In the genomic region with DNA sequence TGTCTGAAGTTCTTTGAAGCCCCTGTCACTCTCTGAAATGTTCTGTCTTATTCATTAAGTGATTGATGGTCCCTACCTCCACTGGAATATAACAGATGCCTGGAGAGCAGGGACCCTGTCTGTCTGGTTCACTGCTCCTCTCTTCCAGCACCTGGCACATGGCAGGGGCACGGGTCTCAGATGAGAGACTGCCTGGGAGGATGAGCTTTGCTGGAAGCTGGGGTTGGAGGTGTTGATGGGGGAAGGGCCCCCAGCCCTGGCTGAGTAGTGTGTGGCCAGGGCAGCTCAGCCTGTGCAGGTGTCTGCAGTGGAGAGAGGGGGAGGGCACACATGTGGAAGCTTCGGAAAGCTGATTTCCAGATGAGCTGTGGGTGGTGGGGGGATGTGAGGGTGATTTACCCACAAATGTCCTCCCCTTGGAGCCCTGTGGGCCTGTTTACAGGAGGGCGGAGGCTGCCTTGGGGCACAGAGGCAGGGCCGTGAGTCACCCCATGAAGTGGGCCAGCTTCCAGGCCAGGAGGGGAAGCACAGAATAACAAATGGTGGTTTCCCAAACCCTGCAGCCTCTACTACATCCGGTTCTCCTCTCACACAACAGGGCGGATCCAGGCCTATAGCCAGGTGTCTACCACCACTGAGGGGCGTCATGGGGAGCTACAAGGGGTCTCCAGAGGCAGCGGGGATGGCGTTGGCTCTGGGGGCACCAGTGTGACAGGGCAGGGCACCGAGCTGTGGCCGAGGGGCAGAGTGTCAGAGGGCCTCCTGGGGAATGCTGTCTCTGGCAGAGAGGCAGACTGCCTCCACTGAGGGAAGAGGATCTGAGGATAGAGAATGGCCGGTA, we compare ENCODE assay signal across 8 cellular contexts. TPM values are rescaled to one million over a fixed set of nuclear protein-coding genes. Genes with fewer than 3 reads are reported as not detected.
A peak's percentile ranks its signal among the peaks of the same experiment; 100 is the strongest.
DNase-seq lines count a peak whose midpoint lies in the region; ATAC-seq, FAIRE-seq and TF ChIP-seq lines count a peak whose summit lies in the region.

No MANE protein-coding gene starts in this region.

- peaks cover 14% of the 10 kb centered on the region for H3K4me1 ChIP-seq in CD8-positive, alpha-beta memory T cell (ENCODE audit: insufficient read depth, low read length)
- peaks cover 27% of the 10 kb centered on the region for H3K4me1 ChIP-seq in keratinocyte (ENCODE audit: control insufficient read depth, extremely low read depth, insufficient read depth, low read length)

- H3K79me2 ChIP-seq in keratinocyte (ENCODE audit: control insufficient read depth, insufficient read depth, low read length) = no peaks in the 10 kb centered on the region

- H3K4me3 Mint-ChIP-seq in CD8-positive, alpha-beta memory T cell = peak overlapping the region in 2 of 7 donors; percentile 12 to 26

- FAIRE-seq in keratinocyte (lab: Jason Lieb, UNC) = peak; percentile 98

- H3K27me3 ChIP-seq in CD8-positive, alpha-beta memory T cell (ENCODE audit: insufficient read depth, low read length, poor library complexity, severe bottlenecking) = no peaks in the 10 kb centered on the region
- H3K27me3 ChIP-seq in keratinocyte (ENCODE audit: control insufficient read depth, extremely low read depth, insufficient read depth, low read length) = no peaks in the 10 kb centered on the region

- peak; percentile 81 for ATAC-seq in GM19397 (IDR thresholded peaks at IDR 0.05; ENCODE audit: unreplicated experiment)
- ATAC-seq in HG03460 (IDR thresholded peaks at IDR 0.05; ENCODE audit: unreplicated experiment) = peak; percentile 93

- TF ChIP-seq CTCF in keratinocyte (optimal IDR thresholded peaks at IDR 0.05 in 1 of 3, IDR thresholded peaks at IDR 0.05 in 1 of 3, conservative IDR thresholded peaks at IDR 0.05 in 1 of 3; ENCODE audit: extremely low read depth in 1 of 3, insufficient read depth in 2 of 3, low read length in 3 of 3) = no peak

- H3K4me3 ChIP-seq in CD8-positive, alpha-beta memory T cell (ENCODE audit: low read length) = no peak overlapping the region
- peak overlapping the region in 2 of 3 experiments; percentile 22 to 23 for H3K4me3 ChIP-seq in keratinocyte (ENCODE audit: control insufficient read depth in 2 of 3, extremely low read depth in 1 of 3, insufficient read depth in 2 of 3, low read depth in 1 of 3, low read length in 3 of 3)

- no peaks in the 10 kb centered on the region for H3K36me3 ChIP-seq in CD8-positive, alpha-beta memory T cell (ENCODE audit: insufficient read depth, low read length)
- H3K36me3 ChIP-seq in keratinocyte (ENCODE audit: control insufficient read depth in 2 of 2, extremely low read depth in 1 of 2, insufficient read depth in 2 of 2, low read length in 2 of 2) = no peaks in the 10 kb centered on the region

- CTCF ChIA-PET in CD8-positive, alpha-beta memory T cell (lab: Charles Lee) = no interaction called here

- H3K9me1 ChIP-seq in keratinocyte (ENCODE audit: control insufficient read depth, extremely low read depth, insufficient read depth, low read length) = no peaks in the 10 kb centered on the region

- no peaks in the 10 kb centered on the region for H3K9me3 ChIP-seq in CD8-positive, alpha-beta memory T cell (ENCODE audit: low read length)
- H3K9me3 ChIP-seq in keratinocyte (ENCODE audit: control insufficient read depth, low read depth, low read length) = no peaks in the 10 kb centered on the region

- H3K4me1 Mint-ChIP-seq in CD8-positive, alpha-beta memory T cell = peaks cover 11 to 20% (median 12%) of the 10 kb centered on the region in 3 donors

- H3K9me3 Mint-ChIP-seq in CD8-positive, alpha-beta memory T cell = no peaks in the 10 kb centered on the region

- no peaks in the 10 kb centered on the region for H4K20me1 ChIP-seq in keratinocyte (ENCODE audit: control insufficient read depth, extremely low read depth, insufficient read depth, low read length)

- peak overlapping the region; percentile 51 to 89 (median 68) for H3K27ac Mint-ChIP-seq in CD8-positive, alpha-beta memory T cell

- peak overlapping the region; percentile 42 for H3K4me2 ChIP-seq in keratinocyte (ENCODE audit: control insufficient read depth, extremely low read depth, insufficient read depth, low read depth, low read length)

- dilution Hi-C loops in keratinocyte (cut with MboI; ENCODE audit: extremely low pct_ligation_motif_present, low sequenced_read_pairs) = no loop called here

- H3K27ac ChIP-seq in CD8-positive, alpha-beta memory T cell (ENCODE audit: low read depth, low read length) = no peak overlapping the region
- H3K27ac ChIP-seq in keratinocyte (ENCODE audit: control insufficient read depth, insufficient read depth, low read length) = peak overlapping the region; percentile 79

- POLR2A ChIA-PET in CD8-positive, alpha-beta memory T cell (lab: Charles Lee) = no interaction called here

- DNase-seq in CD8-positive, alpha-beta memory T cell = peak in 4 of 5 donors; percentile 4 to 75 (median 24)
- DNase-seq in SHP77 (lab: John Stamatoyannopoulos, UW) (peak; percentile 71 to 90), keratinocyte (ENCODE audit: low read depth, low spot score) (peak; percentile 93), NCI-H1436 treated with DMSO at 0.1 percent for 48 hours (lab: John Stamatoyannopoulos, UW) (no peak)
- peak; percentile 52 for DNase-seq in activated naive CD8-positive, alpha-beta T cell treated with anti-CD3 and anti-CD28 coated beads, Interleukin-2, amount 50 U/mL, for 16 hours (ENCODE audit: low read depth, low spot score)
- DNase-seq in stimulated activated CD4-positive, alpha-beta T cell treated with anti-CD3 and anti-CD28 coated beads, Interleukin-4, amount 100 ng/mL, for 1 hour = peak; percentile 69

- peak overlapping the region; percentile 78 for H3K9ac ChIP-seq in keratinocyte (ENCODE audit: control insufficient read depth, extremely low read depth, insufficient read depth, low read length)

- peak overlapping the region; percentile 90 for H2AFZ ChIP-seq in keratinocyte (ENCODE audit: control insufficient read depth, low read length)

- no peaks in the 10 kb centered on the region for H3K36me3 Mint-ChIP-seq in CD8-positive, alpha-beta memory T cell

- peaks cover 8 to 30% of the 10 kb centered on the region in 2 donors for H3K27me3 Mint-ChIP-seq in CD8-positive, alpha-beta memory T cell

RNA-seq across cellular contexts. Expression of gene KRT7, which starts 11.0 kb away (rescaled TPM):
- total RNA-seq in CD8-positive, alpha-beta memory T cell = 1 to 10 TPM; 3.2 to 5.6 TPM
- not detected for polyA plus RNA-seq in CD8-positive, alpha-beta memory T cell
- polyA plus RNA-seq in keratinocyte = 112 to 224 TPM (median 117 TPM) in 3 replicates
- 24.1 TPM for polyA plus RNA-seq in keratinocyte (2011; ENCODE audit: low read depth)
- 212 and 224 TPM in 2 replicates for polyA plus RNA-seq in keratinocyte (2011; cell fraction: cytosol; rRNA removed)
- polyA plus RNA-seq in keratinocyte (2011; cell fraction: nucleus; rRNA removed) = 226 and 228 TPM in 2 replicates
- 12.2 and 287 TPM in 2 replicates for polyA plus RNA-seq in keratinocyte (2012; ENCODE audit: low replicate concordance)
- polyA minus RNA-seq in keratinocyte = 128 to 386 TPM (median 130 TPM) in 3 replicates
- 274 TPM for polyA minus RNA-seq in keratinocyte (2011; cell fraction: cytosol; rRNA and poly(A)+ RNA removed)
- polyA minus RNA-seq in keratinocyte (2011; cell fraction: nucleus; rRNA and poly(A)+ RNA removed) = 101 and 129 TPM in 2 replicates

RNA-seq across cellular contexts. Expression of gene KRT86, which starts 30.5 kb away (rescaled TPM):
- total RNA-seq in CD8-positive, alpha-beta memory T cell = under 1 TPM in 1 of 2 experiments, not detected in 1; 0.31 TPM
- not detected for polyA plus RNA-seq in CD8-positive, alpha-beta memory T cell
- 0.03 TPM in 1 of 3 replicates, not detected in the others for polyA plus RNA-seq in keratinocyte
- not detected for polyA plus RNA-seq in keratinocyte (2011; ENCODE audit: low read depth)
- not detected in 2 replicates for polyA plus RNA-seq in keratinocyte (2011; cell fraction: cytosol; rRNA removed)
- not detected in 2 replicates for polyA plus RNA-seq in keratinocyte (2011; cell fraction: nucleus; rRNA removed)
- 0.20 TPM in 1 of 2 replicates, not detected in the other for polyA plus RNA-seq in keratinocyte (2012; ENCODE audit: low replicate concordance)
- not detected in 3 replicates for polyA minus RNA-seq in keratinocyte
- not detected for polyA minus RNA-seq in keratinocyte (2011; cell fraction: cytosol; rRNA and poly(A)+ RNA removed)
- not detected in 2 replicates for polyA minus RNA-seq in keratinocyte (2011; cell fraction: nucleus; rRNA and poly(A)+ RNA removed)

RNA-seq across cellular contexts. Expression of gene KRT81, which starts 47.3 kb away (rescaled TPM):
- total RNA-seq in CD8-positive, alpha-beta memory T cell = not detected
- polyA plus RNA-seq in CD8-positive, alpha-beta memory T cell = not detected
- 0.03 to 0.15 TPM in 2 of 3 replicates, not detected in the other for polyA plus RNA-seq in keratinocyte
- polyA plus RNA-seq in keratinocyte (2011; ENCODE audit: low read depth) = 0.96 TPM
- 0.04 and 0.05 TPM in 2 replicates for polyA plus RNA-seq in keratinocyte (2011; cell fraction: cytosol; rRNA removed)
- 0.09 TPM in 1 of 2 replicates, not detected in the other for polyA plus RNA-seq in keratinocyte (2011; cell fraction: nucleus; rRNA removed)
- 0.09 and 0.95 TPM in 2 replicates for polyA plus RNA-seq in keratinocyte (2012; ENCODE audit: low replicate concordance)
- polyA minus RNA-seq in keratinocyte = 0.20 TPM in 1 of 3 replicates, not detected in the others
- polyA minus RNA-seq in keratinocyte (2011; cell fraction: cytosol; rRNA and poly(A)+ RNA removed) = not detected
- polyA minus RNA-seq in keratinocyte (2011; cell fraction: nucleus; rRNA and poly(A)+ RNA removed) = not detected in 2 replicates

RNA-seq across cellular contexts. Expression of gene KRT80, which starts 52.2 kb away (rescaled TPM):
- total RNA-seq in CD8-positive, alpha-beta memory T cell = not detected
- not detected for polyA plus RNA-seq in CD8-positive, alpha-beta memory T cell
- polyA plus RNA-seq in keratinocyte = 3.3 to 7.2 TPM (median 4.1 TPM) in 3 replicates
- 109 TPM for polyA plus RNA-seq in keratinocyte (2011; ENCODE audit: low read depth)
- polyA plus RNA-seq in keratinocyte (2011; cell fraction: cytosol; rRNA removed) = 4.2 and 7.4 TPM in 2 replicates
- polyA plus RNA-seq in keratinocyte (2011; cell fraction: nucleus; rRNA removed) = 7.3 and 11.7 TPM in 2 replicates
- 7.1 and 246 TPM in 2 replicates for polyA plus RNA-seq in keratinocyte (2012; ENCODE audit: low replicate concordance)
- 4.3 to 10.4 TPM (median 6.0 TPM) in 3 replicates for polyA minus RNA-seq in keratinocyte
- polyA minus RNA-seq in keratinocyte (2011; cell fraction: cytosol; rRNA and poly(A)+ RNA removed) = 7.9 TPM
- 6.9 and 10.4 TPM in 2 replicates for polyA minus RNA-seq in keratinocyte (2011; cell fraction: nucleus; rRNA and poly(A)+ RNA removed)

Comparison
In these comparisons a context has a peak if more than half of its experiments do, and no peak if none do; other contexts are left out.
1. RNA of gene KRT7, which starts 11.0 kb away (polyA plus RNA-seq): 12.2 to 287 TPM in keratinocyte; not detected in CD8-positive, alpha-beta memory T cell (single experiment); every median in the first group is over 10 times any median in the second.